1 cellular context compared by ENCODE assay signal in genomic region chr4:185787926-185788679, GRCh38.
TF ChIP-seq lines count a peak whose summit lies in the region.

No MANE protein-coding gene starts in this region.

TF ChIP-seq in GM12878, 131 proteins besides CTCF, POLR2A, EP300 and RAD21 (continued from another document):
- TF ChIP-seq ZNF592 (IDR thresholded peaks at IDR 0.05) (no peak), CBX3 (IDR thresholded peaks at IDR 0.05; ENCODE audit: borderline replicate concordance, low read depth) (no peak), USF1 (IDR thresholded peaks at IDR 0.05; ENCODE audit: borderline replicate concordance, extremely low read length, insufficient read depth, low read depth, low read length) (no peak), HDAC2 (IDR thresholded peaks at IDR 0.05) (no peak), ZNF622 (IDR thresholded peaks at IDR 0.05) (no peak), USF2 (IDR thresholded peaks at IDR 0.05; ENCODE audit: borderline replicate concordance, low read depth, low read length) (no peak)
